18 cellular contexts compared by ENCODE assay signal in genomic region chr20:42754713-42755112, GRCh38.
"Had no signal": no experiment of that assay in that cellular context is flagged by ENCODE, and none has a peak within 500 bp of the region (broad histone marks: within the 10 kb centered on the region; RNA-seq: fewer than 3 reads in every experiment).

No MANE protein-coding gene starts in this region.

- H3K36me3 ChIP-seq: esophagus squamous epithelium, heart right ventricle, transverse colon, uterus had no signal

- H3K27ac ChIP-seq: esophagus squamous epithelium, heart right ventricle, transverse colon, uterus had no signal

- H3K27me3 ChIP-seq: esophagus squamous epithelium, heart right ventricle, transverse colon, uterus had no signal

- H3K4me3 ChIP-seq: esophagus squamous epithelium, heart right ventricle, mucosa of descending colon, transverse colon, uterus had no signal

- ATAC-seq: activated CD4-positive, alpha-beta T cell treated with anti-CD3 and anti-CD28 coated beads for 36 hours; mucosa of descending colon; stimulated activated naive CD8-positive, alpha-beta T cell treated with anti-CD3 and anti-CD28 coated beads, Interleukin-15, amount 100 ng/mL, for 72 hours; T-helper 17 cell had no signal

- H3K9me3 ChIP-seq: esophagus squamous epithelium, mucosa of descending colon, transverse colon, uterus had no signal

- DNase-seq: activated B cell treated with CpG ODN at 0.5 μM for 24 hours; activated CD4-positive, alpha-beta T cell treated with anti-CD3 and anti-CD28 coated beads for 36 hours; activated CD4-positive, alpha-beta T cell treated with anti-CD3 and anti-CD28 coated beads, Interleukin-2, amount 50 U/mL, for 4 hours; activated naive CD4-positive, alpha-beta T cell treated with Interleukin-2 at 50 U/mL for 16 hours; activated naive CD8-positive, alpha-beta T cell treated with anti-CD3 and anti-CD28 coated beads for 36 hours; activated T-cell treated with anti-CD3 and anti-CD28 coated beads, Interleukin-2, amount 50 U/mL, for 48 hours; amniotic stem cell; cortex of kidney; endodermal cell; esophagus squamous epithelium; heart right ventricle; mucosa of descending colon; occipital lobe; posterior cingulate gyrus; stimulated activated naive CD8-positive, alpha-beta T cell treated with anti-CD3 and anti-CD28 coated beads, Interleukin-15, amount 100 ng/mL, for 72 hours; T-helper 17 cell; transverse colon; uterus had no signal

- H3K4me1 ChIP-seq: heart right ventricle, transverse colon, uterus had no signal
